ENCODE assay signal across 38 cellular contexts in the genomic region with DNA sequence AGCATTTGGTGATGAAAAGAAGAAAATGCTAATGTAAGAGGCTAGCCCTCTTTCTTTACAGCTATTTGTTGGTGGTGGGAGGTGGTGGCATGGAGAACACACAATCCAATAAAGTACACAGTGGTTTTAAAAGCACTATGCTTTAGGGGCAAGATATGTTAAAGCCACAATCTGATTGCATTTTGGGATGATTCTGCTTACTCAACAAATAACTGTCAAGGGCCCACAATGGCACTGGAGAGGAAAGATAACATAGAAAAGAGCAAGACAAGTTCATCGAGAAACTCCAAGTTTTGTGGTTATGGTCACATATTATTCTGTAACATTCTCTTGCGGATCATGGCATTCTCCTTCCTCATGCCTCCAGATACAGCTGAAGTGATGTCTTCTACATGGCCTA. TPM values are rescaled to one million over a fixed set of nuclear protein-coding genes. Genes with fewer than 3 reads are reported as not detected.
"Had no signal": no experiment of that assay in that cellular context is flagged by ENCODE, and none has a peak within 500 bp of the region (broad histone marks: within the 10 kb centered on the region; RNA-seq: fewer than 3 reads in every experiment).

No MANE protein-coding gene starts in this region.

- H3K9me3 Mint-ChIP-seq: activated CD4-positive, alpha-beta memory T cell treated with anti-CD3 and anti-CD28 coated beads for 36 hours; activated CD4-positive, alpha-beta T cell treated with anti-CD3 and anti-CD28 coated beads, Interleukin-2, amount 10 ng/mL, durations not matched to agents 24 days and 14 days; activated naive CD4-positive, alpha-beta T cell treated with anti-CD3 and anti-CD28 coated beads, Interleukin-2, amount 10 ng/mL, durations not matched to agents 7 days and 5 days; activated naive CD4-positive, alpha-beta T cell treated with anti-CD3 and anti-CD28 coated beads, Interleukin-2, amount 50 U/mL, for 72 hours; activated naive CD8-positive, alpha-beta T cell treated with anti-CD3 and anti-CD28 coated beads, Interleukin-2, amount 10 ng/mL, durations not matched to agents 7 days and 5 days; activated T-cell treated with anti-CD3 and anti-CD28 coated beads, Interleukin-2, amount 50 U/mL, for 72 hours had no signal

- H3K4me1 Mint-ChIP-seq: activated CD4-positive, alpha-beta T cell treated with anti-CD3 and anti-CD28 coated beads for 36 hours; activated CD4-positive, alpha-beta T cell treated with anti-CD3 and anti-CD28 coated beads, Interleukin-2, amount 10 ng/mL, durations not matched to agents 24 days and 14 days; activated CD8-positive, alpha-beta memory T cell treated with anti-CD3 and anti-CD28 coated beads, Interleukin-2, amount 10 ng/mL, durations not matched to agents 7 days and 5 days; activated naive CD4-positive, alpha-beta T cell treated with anti-CD3 and anti-CD28 coated beads, Interleukin-2, amount 10 ng/mL, durations not matched to agents 7 days and 5 days; activated naive CD8-positive, alpha-beta T cell treated with anti-CD3 and anti-CD28 coated beads, Interleukin-2, amount 10 ng/mL, durations not matched to agents 7 days and 5 days; brain; T-helper 17 cell had no signal

- FAIRE-seq: endometrium, endothelial cell of umbilical vein had no signal

- H3K4me3 ChIP-seq: ascending aorta, breast epithelium, cardiac muscle cell, colonic mucosa, esophagus squamous epithelium had no signal

- H3K4me1 ChIP-seq: ascending aorta, breast epithelium, colonic mucosa, esophagus squamous epithelium had no signal

- H3K27me3 ChIP-seq: ascending aorta, breast epithelium, cardiac muscle cell, colonic mucosa had no signal

- H3K36me3 ChIP-seq: ascending aorta, breast epithelium, cardiac muscle cell, colonic mucosa, esophagus squamous epithelium had no signal

- H3K9me3 ChIP-seq: ascending aorta, colonic mucosa, esophagus squamous epithelium had no signal

- H3K27ac ChIP-seq: ascending aorta, breast epithelium, cardiac muscle cell, colonic mucosa, epithelial cell of prostate, esophagus squamous epithelium had no signal

- ATAC-seq: activated CD4-positive, alpha-beta T cell treated with anti-CD3 and anti-CD28 coated beads for 36 hours; activated CD8-positive, alpha-beta memory T cell treated with anti-CD3 and anti-CD28 coated beads, Interleukin-2, amount 10 ng/mL, durations not matched to agents 7 days and 5 days; activated CD8-positive, alpha-beta T cell treated with anti-CD3 and anti-CD28 coated beads, Interleukin-2, amount 10 ng/mL, durations not matched to agents 7 days and 5 days; activated naive CD4-positive, alpha-beta T cell treated with anti-CD3 and anti-CD28 coated beads, Interleukin-2, amount 50 U/mL, for 72 hours; activated T-cell treated with anti-CD3 and anti-CD28 coated beads, Interleukin-2, amount 50 U/mL, for 72 hours; T-helper 17 cell had no signal

- DNase-seq: activated CD4-positive, alpha-beta memory T cell treated with anti-CD3 and anti-CD28 coated beads for 36 hours; activated CD4-positive, alpha-beta T cell treated with anti-CD3 and anti-CD28 coated beads for 36 hours; activated CD4-positive, alpha-beta T cell treated with anti-CD3 and anti-CD28 coated beads, Interleukin-2, amount 10 ng/mL, durations not matched to agents 24 days and 14 days; activated CD4-positive, CD25-positive, alpha-beta regulatory T cell; activated CD4-positive, CD25-positive, alpha-beta regulatory T cell treated with anti-CD3 and anti-CD28 coated beads, Interleukin-2, amount 50 U/mL, for 72 hours; activated CD8-positive, alpha-beta memory T cell treated with anti-CD3 and anti-CD28 coated beads, Interleukin-2, amount 10 ng/mL, durations not matched to agents 7 days and 5 days; activated CD8-positive, alpha-beta memory T cell treated with anti-CD3 and anti-CD28 coated beads, Interleukin-2, amount 50 U/mL, for 4 hours; activated CD8-positive, alpha-beta T cell treated with anti-CD3 and anti-CD28 coated beads, Interleukin-2, amount 10 ng/mL, durations not matched to agents 7 days and 5 days; activated gamma-delta T cell; activated naive CD4-positive, alpha-beta T cell; activated naive CD4-positive, alpha-beta T cell treated with anti-CD3 and anti-CD28 coated beads, Interleukin-2, amount 10 ng/mL, durations not matched to agents 7 days and 5 days; activated naive CD8-positive, alpha-beta T cell treated with anti-CD3 and anti-CD28 coated beads, Interleukin-2, amount 10 ng/mL, durations not matched to agents 7 days and 5 days; activated T-cell treated with anti-CD3 and anti-CD28 coated beads, Interleukin-2, amount 50 U/mL, for 1 hour; activated T-cell treated with anti-CD3 and anti-CD28 coated beads, Interleukin-2, amount 50 U/mL, for 72 hours; central memory CD4-positive, alpha-beta T cell; cerebellar nuclear complex; colonic mucosa; effector CD8-positive, alpha-beta T cell; esophagus squamous epithelium; foreskin melanocyte; head of caudate nucleus; T-helper 1 cell; T-helper 17 cell; T1000 had no signal

- H3K27ac Mint-ChIP-seq: activated CD4-positive, alpha-beta memory T cell treated with anti-CD3 and anti-CD28 coated beads for 36 hours; activated CD4-positive, alpha-beta T cell treated with anti-CD3 and anti-CD28 coated beads for 36 hours; activated CD4-positive, alpha-beta T cell treated with anti-CD3 and anti-CD28 coated beads, Interleukin-2, amount 10 ng/mL, durations not matched to agents 24 days and 14 days; activated CD8-positive, alpha-beta memory T cell treated with anti-CD3 and anti-CD28 coated beads, Interleukin-2, amount 10 ng/mL, durations not matched to agents 7 days and 5 days; activated CD8-positive, alpha-beta T cell treated with anti-CD3 and anti-CD28 coated beads, Interleukin-2, amount 10 ng/mL, durations not matched to agents 7 days and 5 days; activated naive CD4-positive, alpha-beta T cell treated with anti-CD3 and anti-CD28 coated beads, Interleukin-2, amount 10 ng/mL, durations not matched to agents 7 days and 5 days; activated naive CD4-positive, alpha-beta T cell treated with anti-CD3 and anti-CD28 coated beads, Interleukin-2, amount 50 U/mL, for 72 hours; activated naive CD8-positive, alpha-beta T cell treated with anti-CD3 and anti-CD28 coated beads, Interleukin-2, amount 10 ng/mL, durations not matched to agents 7 days and 5 days; activated T-cell treated with anti-CD3 and anti-CD28 coated beads, Interleukin-2, amount 50 U/mL, for 72 hours; brain; T-helper 17 cell; T-helper 2 cell treated with Interferon-gamma antibody and Interleukin-4, amounts not matched to agents 5 μg/mL and 100 μg/mL, for 36 hours had no signal

- H3K4me3 Mint-ChIP-seq: activated CD4-positive, alpha-beta memory T cell treated with anti-CD3 and anti-CD28 coated beads for 36 hours; activated CD4-positive, alpha-beta T cell treated with anti-CD3 and anti-CD28 coated beads for 36 hours; activated CD4-positive, alpha-beta T cell treated with anti-CD3 and anti-CD28 coated beads, Interleukin-2, amount 10 ng/mL, durations not matched to agents 24 days and 14 days; activated CD8-positive, alpha-beta memory T cell treated with anti-CD3 and anti-CD28 coated beads, Interleukin-2, amount 10 ng/mL, durations not matched to agents 7 days and 5 days; activated CD8-positive, alpha-beta T cell treated with anti-CD3 and anti-CD28 coated beads, Interleukin-2, amount 10 ng/mL, durations not matched to agents 7 days and 5 days; activated naive CD4-positive, alpha-beta T cell treated with anti-CD3 and anti-CD28 coated beads, Interleukin-2, amount 10 ng/mL, durations not matched to agents 7 days and 5 days; activated naive CD8-positive, alpha-beta T cell treated with anti-CD3 and anti-CD28 coated beads, Interleukin-2, amount 10 ng/mL, durations not matched to agents 7 days and 5 days; activated T-cell treated with anti-CD3 and anti-CD28 coated beads, Interleukin-2, amount 50 U/mL, for 72 hours; brain; T-helper 17 cell; T-helper 2 cell treated with Interferon-gamma antibody and Interleukin-4, amounts not matched to agents 5 μg/mL and 100 μg/mL, for 36 hours had no signal

- H3K36me3 Mint-ChIP-seq: activated CD4-positive, alpha-beta memory T cell treated with anti-CD3 and anti-CD28 coated beads for 36 hours; activated CD8-positive, alpha-beta memory T cell treated with anti-CD3 and anti-CD28 coated beads, Interleukin-2, amount 10 ng/mL, durations not matched to agents 7 days and 5 days; activated naive CD4-positive, alpha-beta T cell treated with anti-CD3 and anti-CD28 coated beads, Interleukin-2, amount 10 ng/mL, durations not matched to agents 7 days and 5 days; activated naive CD4-positive, alpha-beta T cell treated with anti-CD3 and anti-CD28 coated beads, Interleukin-2, amount 50 U/mL, for 72 hours; activated naive CD8-positive, alpha-beta T cell treated with anti-CD3 and anti-CD28 coated beads, Interleukin-2, amount 10 ng/mL, durations not matched to agents 7 days and 5 days; brain had no signal

RNA-seq across cellular contexts. Expression of a gene that starts 38.8 kb away (rescaled TPM):
- total RNA-seq: activated CD4-positive, alpha-beta memory T cell treated with anti-CD3 and anti-CD28 coated beads for 36 hours; activated CD4-positive, alpha-beta T cell treated with anti-CD3 and anti-CD28 coated beads for 36 hours; activated CD4-positive, alpha-beta T cell treated with anti-CD3 and anti-CD28 coated beads, Interleukin-2, amount 10 ng/mL, durations not matched to agents 24 days and 14 days; activated CD8-positive, alpha-beta memory T cell treated with anti-CD3 and anti-CD28 coated beads for 36 hours; activated CD8-positive, alpha-beta T cell treated with anti-CD3 and anti-CD28 coated beads, Interleukin-2, amount 10 ng/mL, durations not matched to agents 7 days and 5 days; activated naive CD4-positive, alpha-beta T cell treated with anti-CD3 and anti-CD28 coated beads, Interleukin-2, amount 50 U/mL, for 72 hours; activated naive CD8-positive, alpha-beta T cell treated with anti-CD3 and anti-CD28 coated beads, Interleukin-2, amount 10 ng/mL, durations not matched to agents 7 days and 5 days; ascending aorta; cardiac muscle cell; colonic mucosa; dermis microvascular lymphatic vessel endothelial cell; endothelial cell of umbilical vein; esophagus squamous epithelium; fibroblast of lung; fibroblast of villous mesenchyme; T-helper 17 cell had no signal
- polyA plus RNA-seq: cardiac muscle cell, endothelial cell of umbilical vein, esophagus, fibroblast of lung had no signal
